In the genomic region with DNA sequence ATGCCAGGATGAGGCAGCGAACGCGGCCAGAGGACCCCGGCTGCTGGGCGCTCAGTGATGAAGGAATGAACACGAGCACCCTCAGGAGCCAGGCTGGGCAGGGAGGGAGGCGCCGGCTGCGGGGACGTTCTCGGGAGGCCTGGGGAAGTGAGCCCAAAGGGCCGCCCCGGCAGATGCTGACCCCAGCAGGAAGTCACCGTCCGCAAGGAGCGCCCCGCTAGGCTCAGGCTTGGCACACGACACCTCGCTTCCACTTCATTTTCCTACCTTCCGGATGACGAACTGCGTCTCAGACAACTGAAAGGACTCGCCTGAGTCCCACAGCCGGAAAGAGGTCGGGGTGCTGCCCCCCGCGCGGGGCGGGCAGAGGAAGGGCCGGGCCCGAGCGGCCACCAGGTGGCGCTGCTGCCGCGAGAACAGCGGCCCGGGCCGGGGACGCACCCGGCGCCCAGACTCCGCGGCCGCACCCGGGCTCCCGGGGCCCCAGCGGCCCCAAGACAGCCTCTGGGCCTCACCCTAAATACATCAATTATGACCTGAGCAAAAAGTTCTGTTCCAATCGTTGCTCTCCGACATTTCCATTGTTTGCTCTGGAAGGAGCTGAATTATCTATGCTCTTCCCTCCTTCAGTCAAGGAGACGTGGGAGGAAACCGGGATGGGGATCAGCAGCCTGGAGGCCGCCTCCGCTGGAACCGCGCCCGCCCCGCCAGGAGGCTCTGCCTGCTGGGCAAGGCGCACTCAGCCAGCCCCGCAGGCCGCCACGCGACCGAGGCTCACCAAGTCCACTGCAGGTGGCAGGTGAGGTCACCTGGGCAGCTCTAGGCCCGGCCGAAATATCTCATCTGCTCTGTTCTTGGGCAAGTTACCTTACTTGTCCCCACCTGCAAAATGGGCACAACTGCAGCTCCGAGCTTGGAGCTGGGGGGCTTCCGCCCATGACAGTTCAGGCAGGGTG, we compare ENCODE assay signal across 8 cellular contexts.
DNase-seq lines count a peak whose midpoint lies in the region; ATAC-seq and TF ChIP-seq lines count a peak whose summit lies in the region.

No MANE protein-coding gene starts in this region.

- peaks cover 0 to 5% (median 0%) of the 10 kb centered on the region in 5 donors for H3K9me3 ChIP-seq in subcutaneous abdominal adipose tissue (ENCODE audit: control insufficient read depth in 5 of 5, low read length in 5 of 5)

- intact Hi-C loops in activated T-helper 2 cell treated with anti-CD3 and anti-CD28 coated beads, Interferon-gamma antibody, Interleukin-2, Interleukin-4, amounts not matched to agents 10 μg/mL and 5 μg/mL and 100 μg/mL, durations not matched to agents 14 hours and 24 hours and 36 hours (cut with micrococcal nuclease) = no loop called here

- POLR2A ChIA-PET in BJ (lab: Charles Lee) = no interaction called here

- peak overlapping the region in 1 of 5 donors; percentile 22 for H3K9ac ChIP-seq in subcutaneous abdominal adipose tissue (ENCODE audit: low read length in 5 of 5)

- H3K4me3 Mint-ChIP-seq in activated T-helper 2 cell treated with anti-CD3 and anti-CD28 coated beads, Interferon-gamma antibody, Interleukin-2, Interleukin-4, amounts not matched to agents 10 μg/mL and 5 μg/mL and 100 μg/mL, durations not matched to agents 14 hours and 24 hours and 36 hours (ENCODE audit: low read depth) = no peak overlapping the region

- no peaks in the 10 kb centered on the region for H3K27me3 Mint-ChIP-seq in activated T-helper 2 cell treated with anti-CD3 and anti-CD28 coated beads, Interferon-gamma antibody, Interleukin-2, Interleukin-4, amounts not matched to agents 10 μg/mL and 5 μg/mL and 100 μg/mL, durations not matched to agents 14 hours and 24 hours and 36 hours (ENCODE audit: low read depth)

- no peaks in the 10 kb centered on the region for H3K4me1 ChIP-seq in foreskin keratinocyte
- H3K4me1 ChIP-seq in subcutaneous abdominal adipose tissue (ENCODE audit: control insufficient read depth in 5 of 5, insufficient read depth in 5 of 5, low read length in 5 of 5) = peaks cover 0 to 21% (median 17%) of the 10 kb centered on the region in 5 donors

- DNase-seq in BJ (ENCODE audit: low read depth) (no peak), NCI-H345 (lab: John Stamatoyannopoulos, UW) (peak; percentile 56), foreskin keratinocyte (no peak), nucleus accumbens (lab: John Stamatoyannopoulos, UW) (peak in 39 of 56 donors; percentile 13 to 68 (median 49)), dedifferentiated amniotic fluid mesenchymal stem cell (ENCODE audit: extremely low spot score) (no peak)
- DNase-seq in activated T-helper 2 cell treated with anti-CD3 and anti-CD28 coated beads, Interferon-gamma antibody, Interleukin-2, Interleukin-4, amounts not matched to agents 10 μg/mL and 5 μg/mL and 100 μg/mL, durations not matched to agents 14 hours and 24 hours and 36 hours (ENCODE audit: low spot score) = peak; percentile 36

- TF ChIP-seq CTCF in BJ (IDR thresholded peaks at IDR 0.05; ENCODE audit: insufficient read depth, low read depth, low read length) = peak; percentile 51
- peak; percentile 52 for TF ChIP-seq CTCF in foreskin keratinocyte (conservative IDR thresholded peaks at IDR 0.05)

- H3K27ac Mint-ChIP-seq in activated T-helper 2 cell treated with anti-CD3 and anti-CD28 coated beads, Interferon-gamma antibody, Interleukin-2, Interleukin-4, amounts not matched to agents 10 μg/mL and 5 μg/mL and 100 μg/mL, durations not matched to agents 14 hours and 24 hours and 36 hours = no peak overlapping the region

- H3K27me3 ChIP-seq in BJ (ENCODE audit: control insufficient read depth, insufficient read depth, low read length) (no peaks in the 10 kb centered on the region), foreskin keratinocyte (no peaks in the 10 kb centered on the region), subcutaneous abdominal adipose tissue (ENCODE audit: control insufficient read depth in 5 of 5, insufficient read depth in 4 of 5, low read length in 5 of 5) (no peaks in the 10 kb centered on the region)

- ATAC-seq in GM21390 (IDR thresholded peaks at IDR 0.05; ENCODE audit: unreplicated experiment) = peak; percentile 80
- ATAC-seq in foreskin keratinocyte = no peak

- CTCF ChIA-PET in BJ (lab: Yijun Ruan, JAX) = interaction anchor here (0.6 to 8.0 kb wide), 36 partner anchors 8 to 328 kb away, joined by 3 to 75 read pairs (median 4); a partner anchor contains a TSS

- no peaks in the 10 kb centered on the region for H3K9me3 Mint-ChIP-seq in activated T-helper 2 cell treated with anti-CD3 and anti-CD28 coated beads, Interferon-gamma antibody, Interleukin-2, Interleukin-4, amounts not matched to agents 10 μg/mL and 5 μg/mL and 100 μg/mL, durations not matched to agents 14 hours and 24 hours and 36 hours

- H3K27ac ChIP-seq in foreskin keratinocyte = no peak overlapping the region
- no peak overlapping the region for H3K27ac ChIP-seq in subcutaneous abdominal adipose tissue (ENCODE audit: low read depth, low read length)

- H3K4me3 ChIP-seq in BJ (ENCODE audit: low read depth, low read length) (no peak overlapping the region), subcutaneous abdominal adipose tissue (ENCODE audit: low read depth in 1 of 5, low read length in 5 of 5) (peak overlapping the region in 4 of 5 donors; percentile 30 to 63 (median 56))

- H3K36me3 ChIP-seq in BJ (ENCODE audit: control insufficient read depth, insufficient read depth, low read length) = peaks cover 26% of the 10 kb centered on the region
- peaks cover 0 to 14% (median 3%) of the 10 kb centered on the region in 5 donors for H3K36me3 ChIP-seq in subcutaneous abdominal adipose tissue (ENCODE audit: control insufficient read depth in 5 of 5, insufficient read depth in 5 of 5, low read length in 5 of 5)

- no peaks in the 10 kb centered on the region for H3K4me1 Mint-ChIP-seq in activated T-helper 2 cell treated with anti-CD3 and anti-CD28 coated beads, Interferon-gamma antibody, Interleukin-2, Interleukin-4, amounts not matched to agents 10 μg/mL and 5 μg/mL and 100 μg/mL, durations not matched to agents 14 hours and 24 hours and 36 hours (ENCODE audit: low read depth)

- no peaks in the 10 kb centered on the region for H3K36me3 Mint-ChIP-seq in activated T-helper 2 cell treated with anti-CD3 and anti-CD28 coated beads, Interferon-gamma antibody, Interleukin-2, Interleukin-4, amounts not matched to agents 10 μg/mL and 5 μg/mL and 100 μg/mL, durations not matched to agents 14 hours and 24 hours and 36 hours (ENCODE audit: low read depth)

Comparison
In these comparisons a context has a peak if more than half of its experiments do, and no peak if none do; other contexts are left out.
1. DNase-seq: peak in NCI-H345 (single experiment), activated T-helper 2 cell treated with anti-CD3 and anti-CD28 coated beads, Interferon-gamma antibody, Interleukin-2, Interleukin-4, amounts not matched to agents 10 μg/mL and 5 μg/mL and 100 μg/mL, durations not matched to agents 14 hours and 24 hours and 36 hours (single experiment) and nucleus accumbens (39 of 56); none in BJ (single experiment), foreskin keratinocyte (0 of 2) and dedifferentiated amniotic fluid mesenchymal stem cell (single experiment).